Comparison of ENCODE assay signal across 8 cellular contexts in the genomic region with DNA sequence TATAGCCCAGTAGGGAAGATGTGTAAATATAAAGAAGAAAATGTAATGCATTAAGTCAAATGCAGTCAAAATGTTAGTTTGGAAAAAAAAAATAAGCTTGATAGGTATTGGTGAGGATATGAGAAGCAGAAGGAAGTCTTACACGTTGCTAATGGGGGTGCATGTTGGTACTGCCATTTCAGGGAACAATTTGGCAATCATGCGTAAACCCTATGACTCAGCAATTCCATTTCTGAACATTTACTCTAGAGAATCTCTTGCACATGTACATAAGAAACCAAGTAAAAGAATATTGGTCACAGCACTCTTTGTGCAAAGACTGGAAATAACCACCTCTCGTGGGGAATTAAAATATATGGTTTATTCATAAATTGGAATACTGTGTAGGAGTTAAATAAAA. TPM values are rescaled to one million over a fixed set of nuclear protein-coding genes. Genes with fewer than 3 reads are reported as not detected.
DNase-seq lines count a peak whose midpoint lies in the region; ATAC-seq, FAIRE-seq and TF ChIP-seq lines count a peak whose summit lies in the region.

No MANE protein-coding gene starts in this region.

- H3K27me3 Mint-ChIP-seq in CD4-positive, alpha-beta T cell, result no peaks in the 10 kb centered on the region

- H3K4me1 Mint-ChIP-seq in CD4-positive, alpha-beta T cell (ENCODE audit: low read depth), result no peaks in the 10 kb centered on the region

- FAIRE-seq in GM19239 (lab: Jason Lieb, UNC) (peak; percentile 66), K562 (lab: Jason Lieb, UNC) (peak; percentile 49)

- no peaks in the 10 kb centered on the region for H3K79me2 ChIP-seq in K562 (ENCODE audit: control insufficient read depth, insufficient read depth, low read length)

- in situ Hi-C loops in K562 (cut with MboI), result no loop called here

- TF ChIP-seq EP300 in K562 (IDR thresholded peaks at IDR 0.05; ENCODE audit: low read length), result no peak

- CTCF ChIA-PET in K562 (lab: Yijun Ruan, JAX; ENCODE audit: low intra/inter-chr PET ratio), result no interaction called here
- CTCF ChIA-PET in CD4-positive, alpha-beta T cell (lab: Charles Lee), result no interaction called here

- no TSS peak for BruUV-seq in K562 (replicated peaks; lab: Mats Ljungman, UMichigan)

- H3K27ac Mint-ChIP-seq in CD4-positive, alpha-beta T cell, result no peak overlapping the region

- TF ChIP-seq POLR2A in K562 (conservative IDR thresholded peaks at IDR 0.05), result no peak

- 27% methylated on average over 3 of the region's 3 CpGs for WGBS in K562 (ENCODE audit: insufficient coverage, low coverage, missing lambda C conversion rate)

- POLR2A ChIA-PET in K562 (lab: Yijun Ruan, JAX), result interaction anchor here (0.6 kb wide), 1 partner anchor 10 kb away, joined by 3 read pairs; no protein-coding TSS in a partner anchor
- POLR2A ChIA-PET in CD4-positive, alpha-beta T cell (lab: Charles Lee), result no interaction called here

- no peaks in the 10 kb centered on the region for H3K9me1 ChIP-seq in K562 (ENCODE audit: control insufficient read depth, insufficient read depth, low read length)

- intact Hi-C loops in K562 (cut with micrococcal nuclease), result no loop called here
- intact Hi-C loops in CD4-positive, alpha-beta T cell (cut with DNase I, micrococcal nuclease), result no loop called here

- peaks cover 0 to 42% of the 10 kb centered on the region in 2 experiments; a peak in 3 of 5 replicates for H3K4me1 ChIP-seq in K562 (replicated peaks in 1 of 2; ENCODE audit: control insufficient read depth in 2 of 2, insufficient read depth in 2 of 2, low read length in 2 of 2)

- H3K9me3 ChIP-seq in K562 (replicated peaks; ENCODE audit: control insufficient read depth, insufficient read depth, low read depth, low read length), result no peaks in the 10 kb centered on the region
- H3K9me3 ChIP-seq in CD4-positive, alpha-beta T cell (ENCODE audit: control insufficient read depth, low read length), result no peaks in the 10 kb centered on the region

- no peak for TF ChIP-seq RAD21 in K562 (CRISPR knock-in tag; conservative IDR thresholded peaks at IDR 0.05 in 1 of 2, IDR thresholded peaks at IDR 0.05 in 1 of 2)

- no peak overlapping the region for H2AFZ ChIP-seq in K562 (ENCODE audit: low read depth, low read length)

- H3K4me3 ChIP-seq in AG09309 (ENCODE audit: control insufficient read depth, low read depth, low read length) (no peak overlapping the region), K562 (no peak overlapping the region)

- DNase-seq in AG09309 (ENCODE audit: low read depth) (peak; percentile 82), GM19239 (ENCODE audit: insufficient read length, low spot score) (no peak), LoVo (ENCODE audit: low spot score) (peak; percentile 45), K562 (ENCODE audit: extremely low read depth in 1 of 4, low spot score in 3 of 4) (peak in 1 of 4 experiments; percentile 22), myocyte (ENCODE audit: low read depth) (peak; percentile 47), occipital lobe (lab: John Stamatoyannopoulos, UW) (no peak)
- DNase-seq in stimulated activated CD4-positive, alpha-beta T cell treated with anti-CD3 and anti-CD28 coated beads, Interleukin-12 subunit alpha, Interleukin-12 subunit beta, amount 100 ng/mL, for 4 hours, result no peak
- DNase-seq in CD4-positive, alpha-beta T cell, result no peak

- H3K36me3 Mint-ChIP-seq in CD4-positive, alpha-beta T cell (ENCODE audit: low read depth), result no peaks in the 10 kb centered on the region

- no peak for TF ChIP-seq CTCF in AG09309 (IDR thresholded peaks at IDR 0.05; ENCODE audit: control insufficient read depth, insufficient read depth, low read depth, low read length, missing control alignments)
- no peak for TF ChIP-seq CTCF in K562 (IDR thresholded peaks at IDR 0.05 in 2 of 3, conservative IDR thresholded peaks at IDR 0.05 in 1 of 3; ENCODE audit: insufficient read depth in 2 of 3, low read depth in 1 of 3, low read length in 3 of 3)
- no peak for TF ChIP-seq CTCF in CD4-positive, alpha-beta T cell (IDR thresholded peaks at IDR 0.05)

- no peak overlapping the region for H3K4me3 Mint-ChIP-seq in CD4-positive, alpha-beta T cell

- H3K27ac ChIP-seq in K562 (ENCODE audit: extremely low read depth, low read depth, low read length), result no peak overlapping the region
- H3K27ac ChIP-seq in CD4-positive, alpha-beta T cell (ENCODE audit: low read depth, low read length), result no peak overlapping the region

- no peaks in the 10 kb centered on the region for H3K9me3 Mint-ChIP-seq in CD4-positive, alpha-beta T cell

- peaks cover 0 to 13% of the 10 kb centered on the region in 2 experiments; a peak in 1 of 5 replicates for H3K27me3 ChIP-seq in K562 (ENCODE audit: control insufficient read depth in 2 of 2, insufficient read depth in 2 of 2, low read length in 2 of 2)
- H3K27me3 ChIP-seq in CD4-positive, alpha-beta T cell (ENCODE audit: control insufficient read depth, insufficient read depth, low read length), result no peaks in the 10 kb centered on the region

- no peaks in the 10 kb centered on the region for H3K36me3 ChIP-seq in K562 (ENCODE audit: control insufficient read depth, insufficient read depth, low read length)

- no peak overlapping the region for H3K4me2 ChIP-seq in K562 (ENCODE audit: insufficient read depth, low read length)

- no peak overlapping the region for H3K9ac ChIP-seq in K562 (ENCODE audit: insufficient read depth in 1 of 2, low read depth in 2 of 2, low read length in 2 of 2)

- H4K20me1 ChIP-seq in K562 (replicated peaks; ENCODE audit: control insufficient read depth, insufficient read depth, low read length), result no peaks in the 10 kb centered on the region

- ATAC-seq in K562, result no peak
- ATAC-seq in CD4-positive, alpha-beta T cell (ENCODE audit: poor library complexity), result no peak

TF ChIP-seq in K562, 482 proteins besides CTCF, POLR2A, EP300 and RAD21 (continues in another document):
- TF ChIP-seq BRD9 (IDR thresholded peaks at IDR 0.05; ENCODE audit: low read depth, partially characterized antibody) (no peak), TRIM28 (IDR thresholded peaks at IDR 0.05) (no peak), ZNF740 (CRISPR knock-in tag; IDR thresholded peaks at IDR 0.05) (peak; percentile 38; the same call in 1 of the 2 replicates), ZNF740 (tag; IDR thresholded peaks at IDR 0.05) (no peak), ZNF57 (CRISPR knock-in tag; IDR thresholded peaks at IDR 0.05) (no peak), ZNF12 (CRISPR knock-in tag; IDR thresholded peaks at IDR 0.05) (no peak), CEBPB (tag; IDR thresholded peaks at IDR 0.05) (peak; percentile 26; the same call in 1 of the 2 replicates), ZNF316 (IDR thresholded peaks at IDR 0.05) (peak; percentile 92), FOXK1 (CRISPR knock-in tag; IDR thresholded peaks at IDR 0.05; ENCODE audit: borderline replicate concordance) (no peak), NCOR1 (IDR thresholded peaks at IDR 0.05) (no peak), ARID2 (IDR thresholded peaks at IDR 0.05) (no peak), MAFF (IDR thresholded peaks at IDR 0.05; ENCODE audit: low read length) (peak; percentile 91), ZNF444 (CRISPR knock-in tag; IDR thresholded peaks at IDR 0.05) (no peak), CEBPG (CRISPR knock-in tag; IDR thresholded peaks at IDR 0.05) (no peak), CEBPG (tag; conservative IDR thresholded peaks at IDR 0.05 in 1 of 2, IDR thresholded peaks at IDR 0.05 in 1 of 2) (peak in 1 of 2 experiments; percentile 69; a peak in 1 of 4 replicates)
- TF ChIP-seq, protein P1, sequence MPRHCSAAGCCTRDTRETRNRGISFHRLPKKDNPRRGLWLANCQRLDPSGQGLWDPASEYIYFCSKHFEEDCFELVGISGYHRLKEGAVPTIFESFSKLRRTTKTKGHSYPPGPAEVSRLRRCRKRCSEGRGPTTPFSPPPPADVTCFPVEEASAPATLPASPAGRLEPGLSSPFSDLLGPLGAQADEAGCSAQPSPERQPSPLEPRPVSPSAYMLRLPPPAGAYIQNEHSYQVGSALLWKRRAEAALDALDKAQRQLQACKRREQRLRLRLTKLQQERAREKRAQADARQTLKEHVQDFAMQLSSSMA (CRISPR knock-in tag; IDR thresholded peaks at IDR 0.05), result no peak

RNA-seq across cellular contexts. Expression of gene TIMP4, which starts 35.5 kb away (rescaled TPM):
- not detected in 2 replicates for total RNA-seq in K562 (2011; cell fraction: chromatin; rRNA removed; ENCODE audit: low replicate concordance)
- total RNA-seq in K562 (2011; cell fraction: nucleolus; rRNA removed), result not detected in 2 replicates
- not detected in 2 replicates for total RNA-seq in K562 (2011; cell fraction: nucleoplasm; rRNA removed)
- total RNA-seq in K562 (2014; rRNA removed) (not detected in 2 replicates), K562 (2014; rRNA removed; fragmentation: Illumina TruSeq; extraction: Trizol) (0.07 and 0.10 TPM in 2 replicates), K562 (2015; rRNA removed; fragmentation: Illumina TruSeq; extraction: Trizol) (not detected in 2 replicates), K562 (2021) (not detected in 2 replicates), myocyte (0.42 and 0.62 TPM in 2 replicates), occipital lobe (2.5 TPM)
- polyA plus RNA-seq in K562 (2011; rRNA removed) (not detected in 2 replicates), K562 (2014; fragmentation: Illumina TruSeq; extraction: Trizol) (0.08 TPM in 1 of 2 replicates, not detected in the other), K562 (2014; fragmentation: Nextera tagmentation; extraction: Ambion mirVana) (under 1 TPM in 1 of 2 experiments, not detected in 1; 0.03 TPM), K562 (2014; rRNA removed) (not detected in 2 replicates)
- polyA plus RNA-seq in K562 (2011; cell fraction: cytosol; rRNA removed), result 0.03 TPM in 1 of 2 replicates, not detected in the other
- polyA plus RNA-seq in K562 (2011; cell fraction: nucleus; rRNA removed), result not detected in 2 replicates
- polyA plus RNA-seq in K562 (2012), result 0.09 and 0.47 TPM in 2 replicates
- not detected in 2 replicates for polyA minus RNA-seq in K562 (2011; rRNA and poly(A)+ RNA removed)
- not detected in 2 replicates for polyA minus RNA-seq in K562 (2011; cell fraction: cytosol; rRNA and poly(A)+ RNA removed)
- not detected in 2 replicates for polyA minus RNA-seq in K562 (2011; cell fraction: nucleus; rRNA and poly(A)+ RNA removed)
- polyA plus RNA-seq in myocyte (2012), result 0.48 TPM
- total RNA-seq in CD4-positive, alpha-beta T cell, result not detected

Comparison
In these comparisons a context has a peak if more than half of its experiments do, and no peak if none do; other contexts are left out.
1. DNase-seq: peak in AG09309 (single experiment), LoVo (single experiment) and myocyte (single experiment); none in GM19239 (single experiment), stimulated activated CD4-positive, alpha-beta T cell treated with anti-CD3 and anti-CD28 coated beads, Interleukin-12 subunit alpha, Interleukin-12 subunit beta, amount 100 ng/mL, for 4 hours (single experiment), CD4-positive, alpha-beta T cell (0 of 10) and occipital lobe (single experiment).